ENCODE assay signal across 1 cellular context in genomic region chr16:23149267-23149992, GRCh38.
TF ChIP-seq lines count a peak whose summit lies in the region.

Gene USP31, minus strand, starts transcription at chr16:23149452. Its CDS starts 182 bp downstream, at chr16:23149270.

TF ChIP-seq in HepG2, 621 proteins besides CTCF, POLR2A, EP300 and RAD21 (continued from another document and continues in another):
- TF ChIP-seq SRY (CRISPR knock-in tag; IDR thresholded peaks at IDR 0.05) = peak; percentile 87; the same call in 1 of the 2 replicates
- no peak for TF ChIP-seq CBX2 (IDR thresholded peaks at IDR 0.05; ENCODE audit: low read depth, low read length)
- peak; percentile 77; the same call in 1 of the 2 replicates for TF ChIP-seq CBX2 (CRISPR knock-in tag; IDR thresholded peaks at IDR 0.05; ENCODE audit: low read depth)
- no peak for TF ChIP-seq STAG1 (CRISPR knock-in tag; IDR thresholded peaks at IDR 0.05)
- no peak for TF ChIP-seq ARNT (IDR thresholded peaks at IDR 0.05)
- no peak for TF ChIP-seq CERS6 (CRISPR knock-in tag; IDR thresholded peaks at IDR 0.05)
- TF ChIP-seq DR1 (CRISPR knock-in tag; IDR thresholded peaks at IDR 0.05) = 0 out of 2 replicates have a peak, but pooled peaks have one; percentile 50
- peak; percentile 85; the same call in 1 of the 2 replicates for TF ChIP-seq ZNF713 (CRISPR knock-in tag; IDR thresholded peaks at IDR 0.05)
- TF ChIP-seq ZNF530 (CRISPR knock-in tag; IDR thresholded peaks at IDR 0.05; ENCODE audit: low read depth) = no peak
- no peak for TF ChIP-seq SOX6 (IDR thresholded peaks at IDR 0.05)
- TF ChIP-seq SOX6 (CRISPR knock-in tag; IDR thresholded peaks at IDR 0.05) = peak; percentile 61
- TF ChIP-seq ZBTB39 (CRISPR knock-in tag; IDR thresholded peaks at IDR 0.05) = no peak; the same call in 1 of the 2 replicates
- no peak for TF ChIP-seq HMG20A (CRISPR knock-in tag; IDR thresholded peaks at IDR 0.05; ENCODE audit: borderline replicate concordance)
- TF ChIP-seq JUND (CRISPR knock-in tag; IDR thresholded peaks at IDR 0.05) = no peak
- TF ChIP-seq ETV5 (CRISPR knock-in tag; IDR thresholded peaks at IDR 0.05; ENCODE audit: borderline replicate concordance) = peak; percentile 65; the same call in 1 of the 2 replicates
- no peak for TF ChIP-seq ZNF746 (CRISPR knock-in tag; IDR thresholded peaks at IDR 0.05)
- peak; percentile 98 for TF ChIP-seq KMT2B (CRISPR knock-in tag; IDR thresholded peaks at IDR 0.05)
- peak; percentile 83 for TF ChIP-seq ETV6 (CRISPR knock-in tag; conservative IDR thresholded peaks at IDR 0.05)
- no peak for TF ChIP-seq CENPBD1 (CRISPR knock-in tag; IDR thresholded peaks at IDR 0.05; ENCODE audit: borderline replicate concordance, low read depth)
- TF ChIP-seq ZMYM4 (CRISPR knock-in tag; IDR thresholded peaks at IDR 0.05) = peak; percentile 80
- TF ChIP-seq ZNF546 (CRISPR knock-in tag; conservative IDR thresholded peaks at IDR 0.05) = 0 out of 2 replicates have a peak, but pooled peaks have one; percentile 20
- TF ChIP-seq ZNF678 (CRISPR knock-in tag; IDR thresholded peaks at IDR 0.05) = no peak
- TF ChIP-seq KLF11 (CRISPR knock-in tag; IDR thresholded peaks at IDR 0.05) = peak; percentile 77; the same call in 1 of the 2 replicates
- TF ChIP-seq GFI1 (CRISPR knock-in tag; IDR thresholded peaks at IDR 0.05; ENCODE audit: borderline replicate concordance) = no peak
- no peak for TF ChIP-seq TERF1 (CRISPR knock-in tag; IDR thresholded peaks at IDR 0.05)
- peak; percentile 98 for TF ChIP-seq IRF2 (CRISPR knock-in tag; IDR thresholded peaks at IDR 0.05)
- no peak for TF ChIP-seq ZNF646 (CRISPR knock-in tag; IDR thresholded peaks at IDR 0.05)
- TF ChIP-seq RBFOX2 (IDR thresholded peaks at IDR 0.05; ENCODE audit: low read depth, low read length) = no peak
- TF ChIP-seq ZNF251 (CRISPR knock-in tag; IDR thresholded peaks at IDR 0.05) = no peak
- peak; percentile 95; the same call in 1 of the 2 replicates for TF ChIP-seq IRF9 (CRISPR knock-in tag; IDR thresholded peaks at IDR 0.05; ENCODE audit: borderline replicate concordance)
- TF ChIP-seq ZSCAN22 (CRISPR knock-in tag; IDR thresholded peaks at IDR 0.05) = peak; percentile 100
- TF ChIP-seq ZBTB37 (CRISPR knock-in tag; IDR thresholded peaks at IDR 0.05) = no peak
- TF ChIP-seq ZNF333 (CRISPR knock-in tag; IDR thresholded peaks at IDR 0.05; ENCODE audit: borderline replicate concordance) = 0 out of 2 replicates have a peak, but pooled peaks have one; percentile 39
- peak; percentile 85 for TF ChIP-seq ZNF687 (CRISPR knock-in tag; IDR thresholded peaks at IDR 0.05)
- TF ChIP-seq BCLAF1 (IDR thresholded peaks at IDR 0.05) = no peak
- peak; percentile 76 for TF ChIP-seq SIX4 (CRISPR knock-in tag; IDR thresholded peaks at IDR 0.05)
- no peak for TF ChIP-seq ELK4 (CRISPR knock-in tag; IDR thresholded peaks at IDR 0.05; ENCODE audit: borderline replicate concordance)
- TF ChIP-seq RORA (CRISPR knock-in tag; IDR thresholded peaks at IDR 0.05) = no peak
- no peak for TF ChIP-seq ZNF564 (CRISPR knock-in tag; IDR thresholded peaks at IDR 0.05)
